ENCODE assay signal across 2 cellular contexts in genomic region chr2:229614021-229614420, GRCh38.
DNase-seq lines count a peak whose midpoint lies in the region; ATAC-seq, FAIRE-seq and TF ChIP-seq lines count a peak whose summit lies in the region.
"Not testable (repeated sequence)": the region's sequence is repeated elsewhere in the genome, so short reads cannot be mapped to it uniquely, and the experiment has no call there.

No MANE protein-coding gene starts in this region.

- H3K4me1 Mint-ChIP-seq in WTC11 = not testable (repeated sequence)

- H3K4me3 Mint-ChIP-seq in WTC11 = not testable (repeated sequence)

- not testable (repeated sequence) for H3K27ac Mint-ChIP-seq in WTC11

- H3K27me3 Mint-ChIP-seq in WTC11 (ENCODE audit: low read depth) = not testable (repeated sequence)

- POLR2A ChIA-PET in WTC11 (lab: Charles Lee) = not testable (repeated sequence)

- FAIRE-seq in A204.1 (lab: Jason Lieb, UNC) = peak; percentile 70

- CTCF ChIA-PET in WTC11 (lab: Charles Lee) = not testable (repeated sequence)

- DNase-seq in WTC11 (ENCODE audit: low spot score) = not testable (repeated sequence)

- not testable (repeated sequence) for ATAC-seq in WTC11

- H3K9me3 Mint-ChIP-seq in WTC11 = not testable (repeated sequence)

- not testable (repeated sequence) for H3K36me3 Mint-ChIP-seq in WTC11

- not testable (repeated sequence) for TF ChIP-seq CTCF in WTC11 (IDR thresholded peaks at IDR 0.05)

TF ChIP-seq in WTC11, 78 proteins besides CTCF, POLR2A, EP300 and RAD21:
- TF ChIP-seq HMGA2 (CRISPR knock-in tag; IDR thresholded peaks at IDR 0.05) = peak; percentile 91
